9 cellular contexts compared by ENCODE assay signal in genomic region chr20:23147964-23148720, GRCh38.
DNase-seq lines count a peak whose midpoint lies in the region; ATAC-seq, FAIRE-seq and TF ChIP-seq lines count a peak whose summit lies in the region.
"Had no signal": no experiment of that assay in that cellular context is flagged by ENCODE, and none has a peak within 500 bp of the region (broad histone marks: within the 10 kb centered on the region; RNA-seq: fewer than 3 reads in every experiment).

No MANE protein-coding gene starts in this region.

- no peak for TF ChIP-seq CTCF in AG10803 (conservative IDR thresholded peaks at IDR 0.05; ENCODE audit: low read length)

- no peak for FAIRE-seq in HTR-8/SVneo (lab: Jason Lieb, UNC)
- FAIRE-seq: endometrium had no signal

- ATAC-seq in GM19351 (IDR thresholded peaks at IDR 0.05; ENCODE audit: unreplicated experiment), result peak; percentile 73
- ATAC-seq in left ventricle myocardium superior, result peak; percentile 43
- no peak for ATAC-seq in HG03457 (IDR thresholded peaks at IDR 0.05; ENCODE audit: unreplicated experiment)

- intact Hi-C loops in left ventricle myocardium superior (cut with micrococcal nuclease), result no loop called here

- peak overlapping the region; percentile 57 for H3K27ac Mint-ChIP-seq in stimulated activated naive CD8-positive, alpha-beta T cell treated with anti-CD3 and anti-CD28 coated beads, Interleukin-15, Interleukin-2, amounts not matched to agents 100 ng/mL and 50 ng/mL, for 24 hours
- no peak overlapping the region for H3K27ac Mint-ChIP-seq in immature natural killer cell

- no peaks in the 10 kb centered on the region for H3K9me3 Mint-ChIP-seq in stimulated activated naive CD8-positive, alpha-beta T cell treated with anti-CD3 and anti-CD28 coated beads, Interleukin-15, Interleukin-2, amounts not matched to agents 100 ng/mL and 50 ng/mL, for 24 hours
- H3K9me3 Mint-ChIP-seq in immature natural killer cell, result no peaks in the 10 kb centered on the region

- peaks cover 10% of the 10 kb centered on the region for H3K27me3 Mint-ChIP-seq in stimulated activated naive CD8-positive, alpha-beta T cell treated with anti-CD3 and anti-CD28 coated beads, Interleukin-15, Interleukin-2, amounts not matched to agents 100 ng/mL and 50 ng/mL, for 24 hours
- peaks cover 0 to 3% (median 2%) of the 10 kb centered on the region in 3 donors for H3K27me3 Mint-ChIP-seq in immature natural killer cell (ENCODE audit: low read depth in 3 of 3)

- H3K4me3 Mint-ChIP-seq in stimulated activated naive CD8-positive, alpha-beta T cell treated with anti-CD3 and anti-CD28 coated beads, Interleukin-15, Interleukin-2, amounts not matched to agents 100 ng/mL and 50 ng/mL, for 24 hours, result no peak overlapping the region
- no peak overlapping the region for H3K4me3 Mint-ChIP-seq in immature natural killer cell

- DNase-seq in AG10803 (ENCODE audit: low read depth), result peak; percentile 88
- DNase-seq in HTR-8/SVneo (ENCODE audit: insufficient read length, low spot score), result peak; percentile 56
- DNase-seq in activated T-cell treated with anti-CD3 and anti-CD28 coated beads, Interleukin-2, amount 50 U/mL, for 48 hours, result peak; percentile 60
- no peak for DNase-seq in left ventricle myocardium superior
- DNase-seq in immature natural killer cell, result no peak

- H3K4me1 Mint-ChIP-seq in stimulated activated naive CD8-positive, alpha-beta T cell treated with anti-CD3 and anti-CD28 coated beads, Interleukin-15, Interleukin-2, amounts not matched to agents 100 ng/mL and 50 ng/mL, for 24 hours (ENCODE audit: low read depth), result peaks cover 18% of the 10 kb centered on the region
- peaks cover 4 to 5% of the 10 kb centered on the region in 2 donors for H3K4me1 Mint-ChIP-seq in immature natural killer cell

- H3K4me3 ChIP-seq in AG10803 (ENCODE audit: low read length), result no peak overlapping the region

- H3K36me3 Mint-ChIP-seq in stimulated activated naive CD8-positive, alpha-beta T cell treated with anti-CD3 and anti-CD28 coated beads, Interleukin-15, Interleukin-2, amounts not matched to agents 100 ng/mL and 50 ng/mL, for 24 hours (ENCODE audit: low read depth), result no peaks in the 10 kb centered on the region
- no peaks in the 10 kb centered on the region for H3K36me3 Mint-ChIP-seq in immature natural killer cell

Comparison
In these comparisons a context has a peak if more than half of its experiments do, and no peak if none do; other contexts are left out.
1. DNase-seq: peak in AG10803 (single experiment), HTR-8/SVneo (single experiment) and activated T-cell treated with anti-CD3 and anti-CD28 coated beads, Interleukin-2, amount 50 U/mL, for 48 hours (2 of 2); none in left ventricle myocardium superior (single experiment) and immature natural killer cell (0 of 3).